In the genomic region with DNA sequence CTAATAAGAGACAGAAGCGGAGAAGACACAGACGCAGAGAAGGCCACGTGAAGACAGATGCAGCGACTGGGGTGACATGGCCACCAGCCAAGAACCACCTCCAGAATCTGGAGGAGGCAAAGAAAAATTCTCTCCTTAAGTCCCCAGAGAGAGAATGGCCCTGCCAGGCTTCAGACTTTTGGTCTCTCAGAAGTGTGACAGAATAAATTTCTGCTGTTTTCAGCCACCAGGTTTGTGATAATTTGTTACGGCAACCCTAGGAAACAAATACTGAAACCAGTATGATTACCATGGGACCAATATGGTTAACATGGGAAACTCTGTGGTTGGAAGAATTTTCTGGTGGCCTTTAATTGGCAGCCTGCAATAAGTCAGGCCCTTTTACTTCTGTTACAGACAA, we compare ENCODE assay signal across 13 cellular contexts.
A peak's percentile ranks its signal among the peaks of the same experiment; 100 is the strongest.
DNase-seq lines count a peak whose midpoint lies in the region; ATAC-seq and TF ChIP-seq lines count a peak whose summit lies in the region.
"Had no signal": no experiment of that assay in that cellular context is flagged by ENCODE, and none has a peak within 500 bp of the region (broad histone marks: within the 10 kb centered on the region; RNA-seq: fewer than 3 reads in every experiment).

No MANE protein-coding gene starts in this region.

- H3K4me2 ChIP-seq in osteoblast (ENCODE audit: insufficient read depth, low read length), result no peak overlapping the region

- peaks cover 3% of the 10 kb centered on the region for H3K79me2 ChIP-seq in osteoblast (ENCODE audit: insufficient read depth, low read length)

- no peak overlapping the region for H2AFZ ChIP-seq in osteoblast (ENCODE audit: low read length)

- peak; percentile 53 for ATAC-seq in GM19351 (IDR thresholded peaks at IDR 0.05; ENCODE audit: unreplicated experiment)
- ATAC-seq in HG03060 (IDR thresholded peaks at IDR 0.05; ENCODE audit: low read depth, unreplicated experiment), result peak; percentile 44
- no peak for ATAC-seq in GM19452 (IDR thresholded peaks at IDR 0.05; ENCODE audit: unreplicated experiment)
- no peak for ATAC-seq in HG03565 (IDR thresholded peaks at IDR 0.05; ENCODE audit: unreplicated experiment)

- H3K4me3 ChIP-seq in CD8-positive, alpha-beta memory T cell (ENCODE audit: low read length), result no peak overlapping the region
- no peak overlapping the region for H3K4me3 ChIP-seq in osteoblast (ENCODE audit: insufficient read depth, low read length)

- no peak for DNase-seq in CD8-positive, alpha-beta memory T cell
- no peak for DNase-seq in activated CD4-positive, alpha-beta memory T cell treated with anti-CD3 and anti-CD28 coated beads for 36 hours
- DNase-seq in NCI-H524 treated with DMSO at 0.1 percent for 48 hours (lab: John Stamatoyannopoulos, UW) (no peak), osteoblast (ENCODE audit: insufficient read length, low spot score, missing footprints) (no peak)
- DNase-seq: activated CD4-positive, alpha-beta T cell treated with anti-CD3 and anti-CD28 coated beads for 48 hours; activated gamma-delta T cell treated with Interleukin-2 at 50 U/mL for 16 hours; central memory CD4-positive, alpha-beta T cell; NCI-H1694 treated with DMSO at 0.1 percent for 48 hours; SW 1271 had no signal

- H4K20me1 ChIP-seq in osteoblast (ENCODE audit: insufficient read depth, low read length), result no peaks in the 10 kb centered on the region

- no peak overlapping the region for H3K27ac ChIP-seq in CD8-positive, alpha-beta memory T cell (ENCODE audit: low read depth, low read length)
- no peak overlapping the region for H3K27ac ChIP-seq in osteoblast (ENCODE audit: low read depth, low read length)

- POLR2A ChIA-PET in CD8-positive, alpha-beta memory T cell (lab: Charles Lee), result no interaction called here
- POLR2A ChIA-PET in activated CD4-positive, alpha-beta memory T cell treated with anti-CD3 and anti-CD28 coated beads for 36 hours (lab: Charles Lee), result no interaction called here

- no peaks in the 10 kb centered on the region for H3K9me3 Mint-ChIP-seq in CD8-positive, alpha-beta memory T cell
- H3K9me3 Mint-ChIP-seq in activated CD4-positive, alpha-beta memory T cell treated with anti-CD3 and anti-CD28 coated beads for 36 hours, result no peaks in the 10 kb centered on the region

- H3K9me3 ChIP-seq in CD8-positive, alpha-beta memory T cell (ENCODE audit: low read length), result no peaks in the 10 kb centered on the region
- no peaks in the 10 kb centered on the region for H3K9me3 ChIP-seq in osteoblast (ENCODE audit: low read depth, low read length)

- no peaks in the 10 kb centered on the region for H3K27me3 Mint-ChIP-seq in CD8-positive, alpha-beta memory T cell
- no peaks in the 10 kb centered on the region for H3K27me3 Mint-ChIP-seq in activated CD4-positive, alpha-beta memory T cell treated with anti-CD3 and anti-CD28 coated beads for 36 hours

- H3K36me3 Mint-ChIP-seq in CD8-positive, alpha-beta memory T cell, result no peaks in the 10 kb centered on the region
- H3K36me3 Mint-ChIP-seq in activated CD4-positive, alpha-beta memory T cell treated with anti-CD3 and anti-CD28 coated beads for 36 hours, result peaks cover 3% of the 10 kb centered on the region

- CTCF ChIA-PET in CD8-positive, alpha-beta memory T cell (lab: Charles Lee), result interaction anchor here (1.7 to 2.0 kb wide), 2 partner anchors 8 to 13 kb away, joined by 4 to 7 read pairs; no protein-coding TSS in a partner anchor
- CTCF ChIA-PET in activated CD4-positive, alpha-beta memory T cell treated with anti-CD3 and anti-CD28 coated beads for 36 hours (lab: Charles Lee), result interaction anchor here (3.2 to 5.2 kb wide), 2 partner anchors 8 to 13 kb away, joined by 18 to 27 read pairs; no protein-coding TSS in a partner anchor

- peak overlapping the region in 4 of 7 donors; percentile 13 to 44 (median 24) for H3K4me3 Mint-ChIP-seq in CD8-positive, alpha-beta memory T cell
- peak overlapping the region; percentile 4 for H3K4me3 Mint-ChIP-seq in activated CD4-positive, alpha-beta memory T cell treated with anti-CD3 and anti-CD28 coated beads for 36 hours

- H3K36me3 ChIP-seq in CD8-positive, alpha-beta memory T cell (ENCODE audit: insufficient read depth, low read length), result no peaks in the 10 kb centered on the region
- H3K36me3 ChIP-seq in osteoblast (ENCODE audit: insufficient read depth, low read length), result no peaks in the 10 kb centered on the region

- peaks cover 68 to 87% (median 85%) of the 10 kb centered on the region in 3 donors for H3K4me1 Mint-ChIP-seq in CD8-positive, alpha-beta memory T cell
- peaks cover 81% of the 10 kb centered on the region for H3K4me1 Mint-ChIP-seq in activated CD4-positive, alpha-beta memory T cell treated with anti-CD3 and anti-CD28 coated beads for 36 hours (ENCODE audit: low read depth)

- H3K4me1 ChIP-seq in CD8-positive, alpha-beta memory T cell (ENCODE audit: insufficient read depth, low read length), result peaks cover 65% of the 10 kb centered on the region
- H3K4me1 ChIP-seq in osteoblast (ENCODE audit: insufficient read depth, low read length), result peaks cover 33% of the 10 kb centered on the region

- peak overlapping the region in 6 of 8 donors; percentile 2 to 90 (median 80) for H3K27ac Mint-ChIP-seq in CD8-positive, alpha-beta memory T cell
- peak overlapping the region; percentile 39 for H3K27ac Mint-ChIP-seq in activated CD4-positive, alpha-beta memory T cell treated with anti-CD3 and anti-CD28 coated beads for 36 hours

- H3K27me3 ChIP-seq in CD8-positive, alpha-beta memory T cell (ENCODE audit: insufficient read depth, low read length, poor library complexity, severe bottlenecking), result no peaks in the 10 kb centered on the region
- H3K27me3 ChIP-seq in osteoblast (ENCODE audit: insufficient read depth, low read length), result no peaks in the 10 kb centered on the region

- intact Hi-C loops in activated CD4-positive, alpha-beta memory T cell treated with anti-CD3 and anti-CD28 coated beads for 36 hours (cut with micrococcal nuclease), result no loop called here

- TF ChIP-seq CTCF in osteoblast (IDR thresholded peaks at IDR 0.05; ENCODE audit: extremely low read depth, low read depth, low read length), result no peak

Comparison
In these comparisons a context has a peak if more than half of its experiments do, and no peak if none do; other contexts are left out.
1. ATAC-seq: peak in GM19351 (single experiment) and HG03060 (single experiment); none in GM19452 (single experiment) and HG03565 (single experiment).